Comparison of ENCODE assay signal across 35 cellular contexts in genomic region chr14:79260406-79260805, GRCh38.
"Had no signal": no experiment of that assay in that cellular context is flagged by ENCODE, and none has a peak within 500 bp of the region (broad histone marks: within the 10 kb centered on the region; RNA-seq: fewer than 3 reads in every experiment).

No MANE protein-coding gene starts in this region.

- H3K27me3 ChIP-seq: MG63 had no signal

- H3K27ac ChIP-seq: KMS-11 had no signal

- H3K9me3 ChIP-seq: MG63 had no signal

- H3K36me3 ChIP-seq: MG63 had no signal

- DNase-seq: Karpas-422, Kasumi-1, MG63, MM.1S, MV-4-11, NCI-H1048, NCI-H1092, NCI-H1092 treated with DMSO at 0.1 percent for 48 hours, NCI-H1105, NCI-H1105 treated with DMSO at 0.1 percent for 48 hours, NCI-H1417, NCI-H1417 treated with DMSO at 0.1 percent for 48 hours, NCI-H1436, NCI-H1436 treated with DMSO at 0.1 percent for 48 hours, NCI-H146, NCI-H1694, NCI-H1694 treated with DMSO at 0.1 percent for 48 hours, NCI-H187, NCI-H187 treated with DMSO at 0.1 percent for 48 hours, NCI-H1930, NCI-H2029, NCI-H2029 treated with DMSO at 0.1 percent for 48 hours, NCI-H2081, NCI-H2081 treated with DMSO at 0.1 percent for 48 hours, NCI-H2107, NCI-H2171, NCI-H2171 treated with DMSO at 0.1 percent for 48 hours, NCI-H2227 treated with DMSO at 0.1 percent for 48 hours, NCI-H226, NCI-H345, NCI-H446, NCI-H446 treated with DMSO at 0.1 percent for 48 hours, NCI-H510A, NCI-H510A treated with DMSO at 0.1 percent for 48 hours had no signal

- H3K4me3 ChIP-seq: MG63 had no signal
